Comparison of ENCODE assay signal across 28 cellular contexts in the genomic region with DNA sequence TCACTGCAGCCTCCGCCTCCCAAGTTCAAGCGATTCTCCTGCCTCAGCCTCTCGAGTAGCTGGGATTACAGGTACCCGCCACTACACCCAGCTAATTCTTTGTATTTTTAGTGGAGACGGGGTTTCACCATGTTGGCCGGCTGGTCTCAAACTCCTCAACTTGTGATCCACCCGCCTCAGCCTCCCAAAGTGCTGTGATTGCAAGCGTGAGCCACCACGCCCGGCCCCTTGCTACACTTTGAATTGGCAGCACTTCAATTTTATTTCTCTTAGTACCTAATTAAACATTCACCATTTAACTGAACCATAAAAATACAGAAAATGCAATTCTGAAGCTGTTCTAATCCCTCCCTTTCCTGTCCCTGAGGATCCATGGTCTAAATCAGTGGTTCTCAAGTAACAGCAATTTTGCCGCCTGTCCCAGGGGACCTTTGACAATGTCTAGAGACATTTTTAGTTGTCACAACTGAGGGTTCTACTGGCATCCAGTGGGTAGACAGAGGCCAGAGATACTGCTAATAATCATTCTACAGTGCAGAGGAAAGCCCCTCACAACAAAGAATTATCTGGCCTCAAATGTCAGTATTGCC. TPM values are rescaled to one million over a fixed set of nuclear protein-coding genes. Genes with fewer than 3 reads are reported as not detected.
DNase-seq lines count a peak whose midpoint lies in the region; ATAC-seq and TF ChIP-seq lines count a peak whose summit lies in the region.
"Had no signal": no experiment of that assay in that cellular context is flagged by ENCODE, and none has a peak within 500 bp of the region (broad histone marks: within the 10 kb centered on the region; RNA-seq: fewer than 3 reads in every experiment).

No MANE protein-coding gene starts in this region.

- CTCF ChIA-PET in activated CD8-positive, alpha-beta T cell treated with anti-CD3 and anti-CD28 coated beads, Interleukin-2, amount 10 ng/mL, durations not matched to agents 7 days and 5 days (lab: Charles Lee), result interaction anchor here (1.7 to 2.0 kb wide), 3 partner anchors 10 to 22 kb away, joined by 3 to 7 read pairs (median 6); no protein-coding TSS in a partner anchor
- CTCF ChIA-PET in activated CD8-positive, alpha-beta T cell treated with anti-CD3 and anti-CD28 coated beads for 36 hours (lab: Charles Lee), result interaction anchor here (0.7 to 1.2 kb wide), 3 partner anchors 12 to 58 kb away, joined by 3 to 5 read pairs (median 3); partner anchors contain the start of gene AP4B1

- no peaks in the 10 kb centered on the region for H3K9me3 Mint-ChIP-seq in activated CD8-positive, alpha-beta T cell treated with anti-CD3 and anti-CD28 coated beads, Interleukin-2, amount 10 ng/mL, durations not matched to agents 7 days and 5 days (ENCODE audit: insufficient read depth)
- H3K9me3 Mint-ChIP-seq in activated CD8-positive, alpha-beta T cell treated with anti-CD3 and anti-CD28 coated beads for 36 hours, result no peaks in the 10 kb centered on the region
- no peaks in the 10 kb centered on the region for H3K9me3 Mint-ChIP-seq in immature natural killer cell
- H3K9me3 Mint-ChIP-seq in progenitor cell of endocrine pancreas (ENCODE audit: low read depth), result no peaks in the 10 kb centered on the region
- H3K9me3 Mint-ChIP-seq: CD8-positive, alpha-beta T cell had no signal

- H3K36me3 ChIP-seq in transverse colon, result peaks cover 0 to 8% (median 3%) of the 10 kb centered on the region in 4 donors
- H3K36me3 ChIP-seq in esophagus muscularis mucosa, result peaks cover 11 to 32% (median 25%) of the 10 kb centered on the region in 4 donors
- H3K36me3 ChIP-seq: SJCRH30 had no signal

- H3K27me3 Mint-ChIP-seq in activated CD8-positive, alpha-beta T cell treated with anti-CD3 and anti-CD28 coated beads, Interleukin-2, amount 10 ng/mL, durations not matched to agents 7 days and 5 days (ENCODE audit: low read depth), result no peaks in the 10 kb centered on the region
- no peaks in the 10 kb centered on the region for H3K27me3 Mint-ChIP-seq in activated CD8-positive, alpha-beta T cell treated with anti-CD3 and anti-CD28 coated beads for 36 hours
- H3K27me3 Mint-ChIP-seq in immature natural killer cell (ENCODE audit: low read depth in 3 of 3), result no peaks in the 10 kb centered on the region
- H3K27me3 Mint-ChIP-seq in progenitor cell of endocrine pancreas, result no peaks in the 10 kb centered on the region

- H3K9me3 ChIP-seq in transverse colon (no peaks in the 10 kb centered on the region), esophagus muscularis mucosa (no peaks in the 10 kb centered on the region)
- H3K9me3 ChIP-seq: Caco-2, SJCRH30 had no signal

- H3K36me3 Mint-ChIP-seq in activated CD8-positive, alpha-beta T cell treated with anti-CD3 and anti-CD28 coated beads, Interleukin-2, amount 10 ng/mL, durations not matched to agents 7 days and 5 days (ENCODE audit: low read depth), result peaks cover 38% of the 10 kb centered on the region
- peaks cover 24% of the 10 kb centered on the region for H3K36me3 Mint-ChIP-seq in activated CD8-positive, alpha-beta T cell treated with anti-CD3 and anti-CD28 coated beads for 36 hours (ENCODE audit: low read depth)
- H3K36me3 Mint-ChIP-seq in immature natural killer cell, result peaks cover 0 to 24% (median 10%) of the 10 kb centered on the region in 3 donors
- H3K36me3 Mint-ChIP-seq in progenitor cell of endocrine pancreas (ENCODE audit: insufficient read depth), result peaks cover 4% of the 10 kb centered on the region

- POLR2A ChIA-PET in activated CD8-positive, alpha-beta T cell treated with anti-CD3 and anti-CD28 coated beads, Interleukin-2, amount 10 ng/mL, durations not matched to agents 7 days and 5 days (lab: Charles Lee), result no interaction called here
- POLR2A ChIA-PET in activated CD8-positive, alpha-beta T cell treated with anti-CD3 and anti-CD28 coated beads for 36 hours (lab: Charles Lee), result interaction anchor here (1.2 to 2.4 kb wide), 3 partner anchors 10 to 13 kb away, joined by 3 to 6 read pairs (median 5); no protein-coding TSS in a partner anchor

- no peak for ATAC-seq in activated CD8-positive, alpha-beta T cell treated with anti-CD3 and anti-CD28 coated beads, Interleukin-2, amount 10 ng/mL, durations not matched to agents 7 days and 5 days
- no peak for ATAC-seq in activated CD8-positive, alpha-beta T cell treated with anti-CD3 and anti-CD28 coated beads for 36 hours
- ATAC-seq: CD8-positive, alpha-beta T cell; GM12878; Right ventricle myocardium inferior had no signal

- H3K4me1 ChIP-seq in transverse colon (peaks cover 0 to 20% (median 7%) of the 10 kb centered on the region in 4 donors), esophagus muscularis mucosa (no peaks in the 10 kb centered on the region)
- H3K4me1 ChIP-seq: Caco-2, SJCRH30 had no signal

- in situ Hi-C loops in transverse colon (cut with MboI; ENCODE audit: low pct_ligation_motif_present in 1 of 4, low pct_unique_long_range_greater_than_20kb in 1 of 4, low sequenced_read_pairs in 3 of 4), result no loop called here

- H3K27me3 ChIP-seq in transverse colon, result no peaks in the 10 kb centered on the region
- no peaks in the 10 kb centered on the region for H3K27me3 ChIP-seq in esophagus muscularis mucosa
- H3K27me3 ChIP-seq: SJCRH30 had no signal

- H3K4me3 ChIP-seq in transverse colon, result no peak overlapping the region
- H3K4me3 ChIP-seq in esophagus muscularis mucosa, result no peak overlapping the region
- H3K4me3 ChIP-seq: GM12878, GM23248, PC-9, SJCRH30 had no signal

- TF ChIP-seq EP300 in transverse colon (IDR thresholded peaks at IDR 0.05; ENCODE audit: low read depth) (no peak), esophagus muscularis mucosa (IDR thresholded peaks at IDR 0.05) (no peak)

- H3K27ac ChIP-seq in transverse colon (no peak overlapping the region), esophagus muscularis mucosa (replicated peaks in 1 of 4) (no peak overlapping the region)
- H3K27ac ChIP-seq: GM23248, PC-9, SJCRH30 had no signal

- peaks cover 13% of the 10 kb centered on the region for H3K4me1 Mint-ChIP-seq in activated CD8-positive, alpha-beta T cell treated with anti-CD3 and anti-CD28 coated beads, Interleukin-2, amount 10 ng/mL, durations not matched to agents 7 days and 5 days (ENCODE audit: low read depth)
- peaks cover 8% of the 10 kb centered on the region for H3K4me1 Mint-ChIP-seq in activated CD8-positive, alpha-beta T cell treated with anti-CD3 and anti-CD28 coated beads for 36 hours (ENCODE audit: low read depth)
- H3K4me1 Mint-ChIP-seq in immature natural killer cell, result peaks cover 23 to 31% of the 10 kb centered on the region in 2 donors
- H3K4me1 Mint-ChIP-seq in progenitor cell of endocrine pancreas (ENCODE audit: low read depth), result no peaks in the 10 kb centered on the region

- intact Hi-C loops in activated CD8-positive, alpha-beta T cell treated with anti-CD3 and anti-CD28 coated beads for 36 hours (cut with micrococcal nuclease), result no loop called here
- intact Hi-C loops in transverse colon (cut with DNase I; ENCODE audit: low total_unique reads), result no loop called here
- intact Hi-C loops in esophagus muscularis mucosa (cut with DNase I), result no loop called here

- TF ChIP-seq POLR2A in transverse colon (IDR thresholded peaks at IDR 0.05) (no peak), esophagus muscularis mucosa (IDR thresholded peaks at IDR 0.05; ENCODE audit: low read depth) (no peak)

- 71 to 100% methylated on average over 3 to 11 of the region's 11 CpGs for WGBS in transverse colon (ENCODE audit: low coverage in 1 of 2), 2 donors
- WGBS in esophagus muscularis mucosa, result 91% methylated on average over 11 of the region's 11 CpGs

- H3K4me3 Mint-ChIP-seq in activated CD8-positive, alpha-beta T cell treated with anti-CD3 and anti-CD28 coated beads, Interleukin-2, amount 10 ng/mL, durations not matched to agents 7 days and 5 days, result no peak overlapping the region
- no peak overlapping the region for H3K4me3 Mint-ChIP-seq in activated CD8-positive, alpha-beta T cell treated with anti-CD3 and anti-CD28 coated beads for 36 hours
- no peak overlapping the region for H3K4me3 Mint-ChIP-seq in immature natural killer cell
- no peak overlapping the region for H3K4me3 Mint-ChIP-seq in progenitor cell of endocrine pancreas (ENCODE audit: low read depth)
- H3K4me3 Mint-ChIP-seq: CD8-positive, alpha-beta T cell had no signal

- H3K27ac Mint-ChIP-seq in activated CD8-positive, alpha-beta T cell treated with anti-CD3 and anti-CD28 coated beads, Interleukin-2, amount 10 ng/mL, durations not matched to agents 7 days and 5 days, result peak overlapping the region; percentile 34
- no peak overlapping the region for H3K27ac Mint-ChIP-seq in activated CD8-positive, alpha-beta T cell treated with anti-CD3 and anti-CD28 coated beads for 36 hours
- H3K27ac Mint-ChIP-seq in immature natural killer cell (peak overlapping the region in 5 of 6 donors; percentile 34 to 74 (median 69)), progenitor cell of endocrine pancreas (no peak overlapping the region)
- H3K27ac Mint-ChIP-seq: CD8-positive, alpha-beta T cell had no signal

- peak; percentile 14 for DNase-seq in activated CD8-positive, alpha-beta T cell treated with anti-CD3 and anti-CD28 coated beads, Interleukin-2, amount 10 ng/mL, durations not matched to agents 7 days and 5 days
- DNase-seq in activated CD8-positive, alpha-beta T cell treated with anti-CD3 and anti-CD28 coated beads for 36 hours, result no peak
- peak; percentile 39 for DNase-seq in NCI-H1436 treated with DMSO at 0.1 percent for 48 hours (lab: John Stamatoyannopoulos, UW)
- no peak for DNase-seq in immature natural killer cell
- peak; percentile 36 for DNase-seq in transverse colon
- no peak for DNase-seq in esophagus muscularis mucosa (ENCODE audit: extremely low spot score)
- DNase-seq in NCI-H1694 treated with DMSO at 0.1 percent for 48 hours (lab: John Stamatoyannopoulos, UW), result no peak
- DNase-seq in progenitor cell of endocrine pancreas (ENCODE audit: low spot score, unreplicated experiment), result no peak
- DNase-seq: 8988T; C1 segment of cervical spinal cord; Caco-2; CD8-positive, alpha-beta T cell; DMS79; EL; GDM1; GM23248; H7; NCI-H1092 treated with DMSO at 0.1 percent for 48 hours; NCI-H2029; NCI-H446; NCI-H524 treated with DMSO at 0.1 percent for 48 hours; PC-9; SJCRH30 had no signal

- TF ChIP-seq CTCF in activated CD8-positive, alpha-beta T cell treated with anti-CD3 and anti-CD28 coated beads for 36 hours (IDR thresholded peaks at IDR 0.05), result no peak
- TF ChIP-seq CTCF in transverse colon (IDR thresholded peaks at IDR 0.05) (no peak), esophagus muscularis mucosa (IDR thresholded peaks at IDR 0.05) (no peak), progenitor cell of endocrine pancreas (IDR thresholded peaks at IDR 0.05; ENCODE audit: unreplicated experiment) (no peak)

RNA-seq across cellular contexts. Expression of gene BCL2L15, which starts 4.3 kb away (rescaled TPM):
- 1 to 10 TPM; 1.0 to 1.1 TPM for total RNA-seq in activated CD8-positive, alpha-beta T cell treated with anti-CD3 and anti-CD28 coated beads, Interleukin-2, amount 10 ng/mL, durations not matched to agents 7 days and 5 days
- total RNA-seq in activated CD8-positive, alpha-beta T cell treated with anti-CD3 and anti-CD28 coated beads for 36 hours, result under 1 TPM; 0.40 to 0.61 TPM
- under 1 TPM in 1 of 3 donors, not detected in 2; 0.11 TPM for polyA plus RNA-seq in immature natural killer cell
- 100 to 1,000 TPM in 1 of 4 donors, 10 to 100 TPM in 3; 51.3 to 584 (median 89.3) TPM for total RNA-seq in transverse colon
- total RNA-seq in esophagus muscularis mucosa, result 1 to 10 TPM in 1 of 4 donors, under 1 TPM in 2, not detected in 1; 0.11 to 1.7 (median 0.78) TPM
- total RNA-seq in progenitor cell of endocrine pancreas, result 0.16 and 0.67 TPM in 2 replicates
- total RNA-seq: H7, M059J, Right ventricle myocardium inferior, RPMI7951 had no signal
- polyA plus RNA-seq: GM23248 had no signal

RNA-seq across cellular contexts. Expression of gene AP4B1, which starts 12.9 kb away (rescaled TPM):
- total RNA-seq in activated CD8-positive, alpha-beta T cell treated with anti-CD3 and anti-CD28 coated beads, Interleukin-2, amount 10 ng/mL, durations not matched to agents 7 days and 5 days, result 10 to 100 TPM; 42.9 to 44.9 TPM
- 10 to 100 TPM; 38.2 to 38.5 TPM for total RNA-seq in activated CD8-positive, alpha-beta T cell treated with anti-CD3 and anti-CD28 coated beads for 36 hours
- 10 to 100 TPM in 2 of 3 donors, 1 to 10 TPM in 1; 9.7 to 21.6 (median 18.6) TPM for polyA plus RNA-seq in immature natural killer cell
- total RNA-seq in transverse colon (10 to 100 TPM in 2 of 4 donors, 1 to 10 TPM in 2; 7.2 to 37.2 (median 16.5) TPM), esophagus muscularis mucosa (10 to 100 TPM in 1 of 4 donors, 1 to 10 TPM in 3; 5.9 to 13.7 (median 6.0) TPM), progenitor cell of endocrine pancreas (20.2 and 23.4 TPM in 2 replicates)

RNA-seq across cellular contexts. Expression of gene DCLRE1B, which starts 13.4 kb away (rescaled TPM):
- total RNA-seq in activated CD8-positive, alpha-beta T cell treated with anti-CD3 and anti-CD28 coated beads, Interleukin-2, amount 10 ng/mL, durations not matched to agents 7 days and 5 days, result 10 to 100 TPM; 19.6 to 19.7 TPM
- 10 to 100 TPM; 19.1 to 19.3 TPM for total RNA-seq in activated CD8-positive, alpha-beta T cell treated with anti-CD3 and anti-CD28 coated beads for 36 hours
- polyA plus RNA-seq in immature natural killer cell, result 1 to 10 TPM; 2.0 to 8.4 (median 6.6) TPM
- total RNA-seq in transverse colon (1 to 10 TPM in 3 of 4 donors, not detected in 1; 2.4 to 6.2 (median 2.9) TPM), esophagus muscularis mucosa (1 to 10 TPM; 4.2 to 8.8 (median 5.5) TPM), progenitor cell of endocrine pancreas (9.9 and 10.2 TPM in 2 replicates)

RNA-seq across cellular contexts. Expression of gene PTPN22, which starts 20.2 kb away (rescaled TPM):
- total RNA-seq in activated CD8-positive, alpha-beta T cell treated with anti-CD3 and anti-CD28 coated beads, Interleukin-2, amount 10 ng/mL, durations not matched to agents 7 days and 5 days, result 10 to 100 TPM; 74.8 to 78.9 TPM
- 10 to 100 TPM; 54.0 to 56.0 TPM for total RNA-seq in activated CD8-positive, alpha-beta T cell treated with anti-CD3 and anti-CD28 coated beads for 36 hours
- 100 to 1,000 TPM in 1 of 3 donors, 10 to 100 TPM in 2; 80.9 to 109 (median 83.6) TPM for polyA plus RNA-seq in immature natural killer cell
- 10 to 100 TPM in 2 of 4 donors, 1 to 10 TPM in 2; 4.0 to 28.1 (median 11.2) TPM for total RNA-seq in transverse colon
- total RNA-seq in esophagus muscularis mucosa, result 1 to 10 TPM in 1 of 4 donors, under 1 TPM in 3; 0.29 to 2.3 (median 0.63) TPM
- not detected in 2 replicates for total RNA-seq in progenitor cell of endocrine pancreas
- total RNA-seq: Caco-2, H7, HT-29 had no signal

RNA-seq across cellular contexts. Expression of gene HIPK1, which starts 37.4 kb away (rescaled TPM):
- total RNA-seq in activated CD8-positive, alpha-beta T cell treated with anti-CD3 and anti-CD28 coated beads, Interleukin-2, amount 10 ng/mL, durations not matched to agents 7 days and 5 days, result 10 to 100 TPM; 89.3 to 92.7 TPM
- total RNA-seq in activated CD8-positive, alpha-beta T cell treated with anti-CD3 and anti-CD28 coated beads for 36 hours, result 10 to 100 TPM; 42.8 to 45.1 TPM
- polyA plus RNA-seq in immature natural killer cell, result 10 to 100 TPM in 2 of 3 donors, 1 to 10 TPM in 1; 4.3 to 27.5 (median 12.7) TPM
- total RNA-seq in transverse colon (10 to 100 TPM; 48.3 to 63.9 (median 53.1) TPM), esophagus muscularis mucosa (10 to 100 TPM; 60.6 to 89.9 (median 76.5) TPM), progenitor cell of endocrine pancreas (52.4 and 54.2 TPM in 2 replicates)

Comparison
In these comparisons a context has a peak if more than half of its experiments do, and no peak if none do; other contexts are left out.
1. DNase-seq: peak in activated CD8-positive, alpha-beta T cell treated with anti-CD3 and anti-CD28 coated beads, Interleukin-2, amount 10 ng/mL, durations not matched to agents 7 days and 5 days (single experiment), NCI-H1436 treated with DMSO at 0.1 percent for 48 hours (single experiment) and transverse colon (single experiment); none in activated CD8-positive, alpha-beta T cell treated with anti-CD3 and anti-CD28 coated beads for 36 hours (single experiment), immature natural killer cell (0 of 3), esophagus muscularis mucosa (single experiment), NCI-H1694 treated with DMSO at 0.1 percent for 48 hours (single experiment) and progenitor cell of endocrine pancreas (single experiment).
2. H3K27ac Mint-ChIP-seq: peak in activated CD8-positive, alpha-beta T cell treated with anti-CD3 and anti-CD28 coated beads, Interleukin-2, amount 10 ng/mL, durations not matched to agents 7 days and 5 days (single experiment) and immature natural killer cell (5 of 6); none in activated CD8-positive, alpha-beta T cell treated with anti-CD3 and anti-CD28 coated beads for 36 hours (single experiment) and progenitor cell of endocrine pancreas (single experiment).
3. RNA of gene BCL2L15, which starts 4.3 kb away (total RNA-seq): 51.3 to 584 TPM in transverse colon; 1.0 to 1.1 TPM in activated CD8-positive, alpha-beta T cell treated with anti-CD3 and anti-CD28 coated beads, Interleukin-2, amount 10 ng/mL, durations not matched to agents 7 days and 5 days, 0.11 to 1.7 TPM in esophagus muscularis mucosa, 0.16 to 0.67 TPM in progenitor cell of endocrine pancreas and 0.40 to 0.61 TPM in activated CD8-positive, alpha-beta T cell treated with anti-CD3 and anti-CD28 coated beads for 36 hours; every median in the first group is over 10 times any median in the second.